16 cellular contexts compared by ENCODE assay signal in the genomic region with DNA sequence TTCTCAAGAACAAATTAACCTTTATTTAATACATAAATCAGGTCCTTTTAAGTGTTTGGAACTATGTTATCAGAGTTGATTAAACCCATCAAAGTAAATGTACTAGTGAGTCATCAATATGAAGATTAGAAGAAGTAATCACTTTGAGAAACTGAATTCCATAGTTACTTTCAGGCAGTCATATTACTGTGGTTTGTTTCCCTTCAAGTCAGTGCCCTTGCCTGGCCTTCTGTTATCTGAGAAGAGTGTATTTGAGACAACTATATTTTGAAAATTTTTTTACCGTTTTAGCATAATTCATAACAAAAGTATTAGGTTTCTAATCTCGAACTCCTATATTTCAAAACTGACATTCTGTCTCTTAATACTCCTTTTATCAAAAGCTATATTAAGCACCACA.
DNase-seq lines count a peak whose midpoint lies in the region; FAIRE-seq and TF ChIP-seq lines count a peak whose summit lies in the region.
"Had no signal": no experiment of that assay in that cellular context is flagged by ENCODE, and none has a peak within 500 bp of the region (broad histone marks: within the 10 kb centered on the region; RNA-seq: fewer than 3 reads in every experiment).

No MANE protein-coding gene starts in this region.

- peak; percentile 14 for FAIRE-seq in RCC 7860 (lab: Jason Lieb, UNC)
- FAIRE-seq: A549, D721Med, GM12891, GM18507 had no signal

- no peak overlapping the region for H2AFZ ChIP-seq in SK-N-SH (ENCODE audit: low read depth)
- H2AFZ ChIP-seq: GM23248 had no signal

- H3K36me3 ChIP-seq in SK-N-SH (replicated peaks in 1 of 2; ENCODE audit: control insufficient read depth in 1 of 2, insufficient read depth in 2 of 2, low read length in 1 of 2): peaks cover 12 to 22% of the 10 kb centered on the region in 2 experiments

- TF ChIP-seq CTCF in retinal pigment epithelial cell (conservative IDR thresholded peaks at IDR 0.05; ENCODE audit: low read depth, low read length): no peak
- TF ChIP-seq CTCF in SK-N-SH (IDR thresholded peaks at IDR 0.05): no peak

- no peaks in the 10 kb centered on the region for H3K9me3 ChIP-seq in SK-N-SH
- H3K9me3 ChIP-seq: A549, Caco-2, HAP-1 had no signal

- peaks cover 9% of the 10 kb centered on the region for H3F3A ChIP-seq in SK-N-SH (replicated peaks; ENCODE audit: insufficient read depth)

- TF ChIP-seq RAD21 in SK-N-SH (IDR thresholded peaks at IDR 0.05; ENCODE audit: low read length): no peak

- no peak for TF ChIP-seq EP300 in SK-N-SH (IDR thresholded peaks at IDR 0.05; ENCODE audit: borderline replicate concordance in 1 of 2, low read depth in 1 of 2, low read length in 1 of 2)

- no peaks in the 10 kb centered on the region for H3K79me2 ChIP-seq in SK-N-SH (ENCODE audit: insufficient read depth)

- H3K27me3 ChIP-seq in SK-N-SH (ENCODE audit: insufficient read depth): no peaks in the 10 kb centered on the region

- H3K4me3 ChIP-seq in retinal pigment epithelial cell (ENCODE audit: low read length) (no peak overlapping the region), SK-N-SH (ENCODE audit: low read depth in 2 of 2, low read length in 1 of 2) (no peak overlapping the region)
- H3K4me3 ChIP-seq: A549, GM23248, HAP-1 had no signal

- no peak overlapping the region for H3K4me2 ChIP-seq in SK-N-SH
- H3K4me2 ChIP-seq: A549 had no signal

- CTCF ChIA-PET in SK-N-SH (lab: Yijun Ruan, JAX): interaction anchor here (1.0 kb wide), 1 partner anchor 138 kb away, joined by 5 read pairs; a partner anchor contains a TSS

- POLR2A ChIA-PET in SK-N-SH (lab: Yijun Ruan, JAX): no interaction called here

- DNase-seq in RCC 7860 (ENCODE audit: low spot score): no peak
- DNase-seq in iris pigment epithelial cell (ENCODE audit: low read depth): peak; percentile 70
- peak; percentile 7 for DNase-seq in retinal pigment epithelial cell (ENCODE audit: low read depth)
- no peak for DNase-seq in A172 (ENCODE audit: low spot score)
- DNase-seq in SK-N-SH: no peak
- DNase-seq in NCI-H2196 treated with DMSO at 0.1 percent for 48 hours (lab: John Stamatoyannopoulos, UW; ENCODE audit: unreplicated experiment): no peak
- DNase-seq: AML-193; Caco-2; CD4-positive, alpha-beta T cell; GM23248 had no signal

- peaks cover 0 to 9% of the 10 kb centered on the region in 2 experiments; a peak in 1 of 4 replicates for H3K4me1 ChIP-seq in SK-N-SH (ENCODE audit: control insufficient read depth in 1 of 2, insufficient read depth in 2 of 2, low read depth in 1 of 2, low read length in 1 of 2)
- H3K4me1 ChIP-seq: Caco-2, HAP-1 had no signal

- no peak overlapping the region for H3K9ac ChIP-seq in SK-N-SH
- H3K9ac ChIP-seq: GM23248 had no signal

- no peaks in the 10 kb centered on the region for H3K9me2 ChIP-seq in SK-N-SH

- H4K20me1 ChIP-seq in SK-N-SH (ENCODE audit: insufficient read depth): no peaks in the 10 kb centered on the region

- no peak overlapping the region for H3K27ac ChIP-seq in SK-N-SH (ENCODE audit: low read depth in 2 of 2, low read length in 1 of 2)
- H3K27ac ChIP-seq: A549, C4-2B, GM23248 had no signal

- 94% methylated on average over 2 of the region's 2 CpGs for WGBS in SK-N-SH (ENCODE audit: low lambda C conversion rate)

TF ChIP-seq in SK-N-SH, 30 proteins besides CTCF, POLR2A, EP300 and RAD21:
- TF ChIP-seq GABPA (IDR thresholded peaks at IDR 0.05; ENCODE audit: low read depth) (no peak), RCOR1 (IDR thresholded peaks at IDR 0.05; ENCODE audit: low read length) (no peak), RXRA (IDR thresholded peaks at IDR 0.05; ENCODE audit: borderline replicate concordance, low read depth) (no peak), EZH2phosphoT487 (IDR thresholded peaks at IDR 0.05; ENCODE audit: borderline replicate concordance, low read depth) (no peak), MEF2A (IDR thresholded peaks at IDR 0.05; ENCODE audit: borderline replicate concordance, low read depth) (no peak), TEAD4 (IDR thresholded peaks at IDR 0.05; ENCODE audit: borderline replicate concordance, insufficient read depth) (no peak), TCF12 (IDR thresholded peaks at IDR 0.05) (no peak), FOXM1 (IDR thresholded peaks at IDR 0.05; ENCODE audit: low read depth) (no peak), NFIC (IDR thresholded peaks at IDR 0.05; ENCODE audit: borderline replicate concordance) (no peak), FOXJ3 (CRISPR knock-in tag; IDR thresholded peaks at IDR 0.05) (no peak), RFX5 (IDR thresholded peaks at IDR 0.05; ENCODE audit: low read length) (no peak), TAF1 (IDR thresholded peaks at IDR 0.05; ENCODE audit: borderline replicate concordance, low read depth, low read length) (no peak), NRF1 (IDR thresholded peaks at IDR 0.05; ENCODE audit: low read depth, low read length) (no peak), MXI1 (IDR thresholded peaks at IDR 0.05; ENCODE audit: low read depth, low read length) (no peak), CHD2 (IDR thresholded peaks at IDR 0.05; ENCODE audit: low read length, partially characterized antibody) (no peak)
- TF ChIP-seq, protein P1, sequence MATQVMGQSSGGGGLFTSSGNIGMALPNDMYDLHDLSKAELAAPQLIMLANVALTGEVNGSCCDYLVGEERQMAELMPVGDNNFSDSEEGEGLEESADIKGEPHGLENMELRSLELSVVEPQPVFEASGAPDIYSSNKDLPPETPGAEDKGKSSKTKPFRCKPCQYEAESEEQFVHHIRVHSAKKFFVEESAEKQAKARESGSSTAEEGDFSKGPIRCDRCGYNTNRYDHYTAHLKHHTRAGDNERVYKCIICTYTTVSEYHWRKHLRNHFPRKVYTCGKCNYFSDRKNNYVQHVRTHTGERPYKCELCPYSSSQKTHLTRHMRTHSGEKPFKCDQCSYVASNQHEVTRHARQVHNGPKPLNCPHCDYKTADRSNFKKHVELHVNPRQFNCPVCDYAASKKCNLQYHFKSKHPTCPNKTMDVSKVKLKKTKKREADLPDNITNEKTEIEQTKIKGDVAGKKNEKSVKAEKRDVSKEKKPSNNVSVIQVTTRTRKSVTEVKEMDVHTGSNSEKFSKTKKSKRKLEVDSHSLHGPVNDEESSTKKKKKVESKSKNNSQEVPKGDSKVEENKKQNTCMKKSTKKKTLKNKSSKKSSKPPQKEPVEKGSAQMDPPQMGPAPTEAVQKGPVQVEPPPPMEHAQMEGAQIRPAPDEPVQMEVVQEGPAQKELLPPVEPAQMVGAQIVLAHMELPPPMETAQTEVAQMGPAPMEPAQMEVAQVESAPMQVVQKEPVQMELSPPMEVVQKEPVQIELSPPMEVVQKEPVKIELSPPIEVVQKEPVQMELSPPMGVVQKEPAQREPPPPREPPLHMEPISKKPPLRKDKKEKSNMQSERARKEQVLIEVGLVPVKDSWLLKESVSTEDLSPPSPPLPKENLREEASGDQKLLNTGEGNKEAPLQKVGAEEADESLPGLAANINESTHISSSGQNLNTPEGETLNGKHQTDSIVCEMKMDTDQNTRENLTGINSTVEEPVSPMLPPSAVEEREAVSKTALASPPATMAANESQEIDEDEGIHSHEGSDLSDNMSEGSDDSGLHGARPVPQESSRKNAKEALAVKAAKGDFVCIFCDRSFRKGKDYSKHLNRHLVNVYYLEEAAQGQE (IDR thresholded peaks at IDR 0.05; ENCODE audit: low read depth, low read length): no peak
- TF ChIP-seq, protein P2, sequence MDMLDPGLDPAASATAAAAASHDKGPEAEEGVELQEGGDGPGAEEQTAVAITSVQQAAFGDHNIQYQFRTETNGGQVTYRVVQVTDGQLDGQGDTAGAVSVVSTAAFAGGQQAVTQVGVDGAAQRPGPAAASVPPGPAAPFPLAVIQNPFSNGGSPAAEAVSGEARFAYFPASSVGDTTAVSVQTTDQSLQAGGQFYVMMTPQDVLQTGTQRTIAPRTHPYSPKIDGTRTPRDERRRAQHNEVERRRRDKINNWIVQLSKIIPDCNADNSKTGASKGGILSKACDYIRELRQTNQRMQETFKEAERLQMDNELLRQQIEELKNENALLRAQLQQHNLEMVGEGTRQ (IDR thresholded peaks at IDR 0.05; ENCODE audit: borderline replicate concordance, low read depth, low read length): no peak
- TF ChIP-seq, protein P3, sequence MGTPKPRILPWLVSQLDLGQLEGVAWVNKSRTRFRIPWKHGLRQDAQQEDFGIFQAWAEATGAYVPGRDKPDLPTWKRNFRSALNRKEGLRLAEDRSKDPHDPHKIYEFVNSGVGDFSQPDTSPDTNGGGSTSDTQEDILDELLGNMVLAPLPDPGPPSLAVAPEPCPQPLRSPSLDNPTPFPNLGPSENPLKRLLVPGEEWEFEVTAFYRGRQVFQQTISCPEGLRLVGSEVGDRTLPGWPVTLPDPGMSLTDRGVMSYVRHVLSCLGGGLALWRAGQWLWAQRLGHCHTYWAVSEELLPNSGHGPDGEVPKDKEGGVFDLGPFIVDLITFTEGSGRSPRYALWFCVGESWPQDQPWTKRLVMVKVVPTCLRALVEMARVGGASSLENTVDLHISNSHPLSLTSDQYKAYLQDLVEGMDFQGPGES (IDR thresholded peaks at IDR 0.05; ENCODE audit: low read depth, low read length): no peak

Comparison
In these comparisons a context has a peak if more than half of its experiments do, and no peak if none do; other contexts are left out.
1. DNase-seq: peak in iris pigment epithelial cell (single experiment) and retinal pigment epithelial cell (single experiment); none in RCC 7860 (single experiment), A172 (single experiment), SK-N-SH (single experiment) and NCI-H2196 treated with DMSO at 0.1 percent for 48 hours (single experiment).